14 cellular contexts compared by ENCODE assay signal in genomic region chr2:38148501-38148900, GRCh38.
DNase-seq lines count a peak whose midpoint lies in the region; ATAC-seq, FAIRE-seq and TF ChIP-seq lines count a peak whose summit lies in the region.
"Had no signal": no experiment of that assay in that cellular context is flagged by ENCODE, and none has a peak within 500 bp of the region (broad histone marks: within the 10 kb centered on the region; RNA-seq: fewer than 3 reads in every experiment).

No MANE protein-coding gene starts in this region.

- H3K4me3 Mint-ChIP-seq in MCF 10A (ENCODE audit: unreplicated experiment): peak overlapping the region; percentile 6
- H3K4me3 Mint-ChIP-seq: activated B cell treated with CpG ODN at 0.5 μM for 24 hours, nephron had no signal

- intact Hi-C loops in MCF 10A (cut with micrococcal nuclease): loop anchor here (1.0 to 10.0 kb wide), 2 partner anchors 26 to 126 kb away; no protein-coding TSS in a partner anchor
- intact Hi-C loops in right lobe of liver (cut with DNase I): no loop called here

- H2AFZ ChIP-seq in ACC112 (ENCODE audit: low read length, unreplicated experiment): no peak overlapping the region

- DNase-seq in LoVo (ENCODE audit: low spot score) (peak; percentile 13), MCF 10A (ENCODE audit: unreplicated experiment) (peak; percentile 100), right lobe of liver (peak; percentile 35 to 84 (median 62)), activated gamma-delta T cell treated with Interleukin-2 at 50 U/mL for 16 hours (no peak), HTR-8/SVneo (ENCODE audit: insufficient read length, low spot score) (no peak)
- no peak for DNase-seq in stimulated activated CD4-positive, alpha-beta T cell treated with anti-CD3 and anti-CD28 coated beads, Interleukin-4, amount 100 ng/mL, for 1 hour
- DNase-seq: activated B cell treated with CpG ODN at 0.5 μM for 24 hours; activated effector memory CD4-positive, alpha-beta T cell treated with Interleukin-2 at 50 U/mL for 16 hours; cortex of kidney; GOT3; NCI-H1436 had no signal

- H3K27me3 ChIP-seq in ACC112 (ENCODE audit: insufficient read depth, low read length) (no peaks in the 10 kb centered on the region), right lobe of liver (no peaks in the 10 kb centered on the region)

- H3K9me3 ChIP-seq in right lobe of liver: no peaks in the 10 kb centered on the region

- no peak for TF ChIP-seq CTCF in MCF 10A (IDR thresholded peaks at IDR 0.05; ENCODE audit: unreplicated experiment)
- no peak for TF ChIP-seq CTCF in right lobe of liver (IDR thresholded peaks at IDR 0.05)

- peaks cover 5% of the 10 kb centered on the region for H3K4me1 Mint-ChIP-seq in MCF 10A (ENCODE audit: insufficient read depth, unreplicated experiment)
- H3K4me1 Mint-ChIP-seq: activated B cell treated with CpG ODN at 0.5 μM for 24 hours had no signal

- peak; percentile 76 to 94 (median 82) for ATAC-seq in right lobe of liver
- ATAC-seq in HG03565 (IDR thresholded peaks at IDR 0.05; ENCODE audit: unreplicated experiment): no peak

- POLR2A ChIA-PET in MCF 10A (lab: Yijun Ruan, JAX): interaction anchor here (0.6 to 7.2 kb wide), 26 partner anchors 8 to 359 kb away, joined by 3 to 168 read pairs (median 4); no protein-coding TSS in a partner anchor

- WGBS in right lobe of liver (ENCODE audit: insufficient coverage, low coverage, low lambda C conversion rate, missing lambda C conversion rate): 26% methylated on average over 3 of the region's 5 CpGs

- H3K27me3 Mint-ChIP-seq in MCF 10A (ENCODE audit: insufficient read depth, unreplicated experiment): no peaks in the 10 kb centered on the region
- H3K27me3 Mint-ChIP-seq: activated B cell treated with CpG ODN at 0.5 μM for 24 hours had no signal

- H3K36me3 ChIP-seq in ACC112 (ENCODE audit: insufficient read depth, low read length) (peaks cover 7% of the 10 kb centered on the region), right lobe of liver (no peaks in the 10 kb centered on the region)

- H3K4me1 ChIP-seq in ACC112 (ENCODE audit: control insufficient read depth, insufficient read depth, low read length, unreplicated experiment) (peaks cover 47% of the 10 kb centered on the region), right lobe of liver (peaks cover 0 to 32% (median 12%) of the 10 kb centered on the region in 4 donors)

- CTCF ChIA-PET in MCF 10A (lab: Yijun Ruan, JAX): interaction anchor here (0.7 to 1.6 kb wide), 5 partner anchors 22 to 320 kb away, joined by 3 to 6 read pairs (median 3); partner anchors contain the start of gene CYP1B1

- TF ChIP-seq POLR2A in right lobe of liver (IDR thresholded peaks at IDR 0.05): no peak

- H3K27ac ChIP-seq in ACC112 (ENCODE audit: low read depth, low read length) (peak overlapping the region; percentile 99), right lobe of liver (peak overlapping the region; percentile 35 to 65 (median 45))

- no peak for FAIRE-seq in HTR-8/SVneo (lab: Jason Lieb, UNC)

- H3K4me3 ChIP-seq in ACC112 (ENCODE audit: low read depth, low read length) (no peak overlapping the region), right lobe of liver (no peak overlapping the region)

- H3K79me2 ChIP-seq in ACC112 (ENCODE audit: control insufficient read depth, insufficient read depth, low read length, unreplicated experiment): no peaks in the 10 kb centered on the region

- no peak overlapping the region for H3K27ac Mint-ChIP-seq in MCF 10A (ENCODE audit: low read depth, unreplicated experiment)
- H3K27ac Mint-ChIP-seq: activated B cell treated with CpG ODN at 0.5 μM for 24 hours had no signal

- no peaks in the 10 kb centered on the region for H3K36me3 Mint-ChIP-seq in MCF 10A (ENCODE audit: insufficient read depth, unreplicated experiment)

- H3K9me3 Mint-ChIP-seq in MCF 10A (ENCODE audit: unreplicated experiment): no peaks in the 10 kb centered on the region
- H3K9me3 Mint-ChIP-seq: activated B cell treated with CpG ODN at 0.5 μM for 24 hours, nephron had no signal

- no TSS peak for BruUV-seq in MCF 10A (replicated peaks; lab: Mats Ljungman, UMichigan)

Comparison
In these comparisons a context has a peak if more than half of its experiments do, and no peak if none do; other contexts are left out.
1. DNase-seq: peak in LoVo (single experiment), MCF 10A (single experiment) and right lobe of liver (3 of 3); none in activated gamma-delta T cell treated with Interleukin-2 at 50 U/mL for 16 hours (single experiment), stimulated activated CD4-positive, alpha-beta T cell treated with anti-CD3 and anti-CD28 coated beads, Interleukin-4, amount 100 ng/mL, for 1 hour (single experiment) and HTR-8/SVneo (single experiment).